ENCODE assay signal across 23 cellular contexts in genomic region chr5:51559390-51559789, GRCh38.
"Had no signal": no experiment of that assay in that cellular context is flagged by ENCODE, and none has a peak within 500 bp of the region (broad histone marks: within the 10 kb centered on the region; RNA-seq: fewer than 3 reads in every experiment).

No MANE protein-coding gene starts in this region.

- H3K9me3 ChIP-seq: esophagus muscularis mucosa, gastroesophageal sphincter, heart left ventricle, left lung, lower lobe of right lung, mucosa of descending colon had no signal

- ATAC-seq: foreskin keratinocyte; gastroesophageal sphincter; heart left ventricle; left colon; left lung; left ventricle myocardium superior; lower lobe of right lung; mucosa of descending colon; naive thymus-derived CD8-positive, alpha-beta T cell had no signal

- H3K4me1 ChIP-seq: esophagus muscularis mucosa, foreskin keratinocyte, gastroesophageal sphincter, heart left ventricle, left lung, lower lobe of right lung had no signal

- H2AFZ ChIP-seq: hepatocyte had no signal

- H3K27me3 ChIP-seq: dorsolateral prefrontal cortex, esophagus muscularis mucosa, foreskin keratinocyte, gastroesophageal sphincter, heart left ventricle, hepatocyte, left lung had no signal

- DNase-seq: dermis blood vessel endothelial cell; dorsolateral prefrontal cortex; effector CD4-positive, alpha-beta T cell; effector memory CD4-positive, alpha-beta T cell; foreskin keratinocyte; heart left ventricle; hypothalamus; immature natural killer cell; islet precursor cell; kidney; kidney glomerular epithelial cell; left colon; left lung; left ventricle myocardium superior; lower lobe of right lung; mesenchymal stem cell; mucosa of descending colon; naive B cell; naive thymus-derived CD8-positive, alpha-beta T cell had no signal

- H3K4me3 ChIP-seq: coronary artery, dorsolateral prefrontal cortex, esophagus muscularis mucosa, gastroesophageal sphincter, heart left ventricle, hepatocyte, left lung, lower lobe of right lung, mucosa of descending colon had no signal

- H3K79me2 ChIP-seq: hepatocyte had no signal

- H3K27ac ChIP-seq: coronary artery, dorsolateral prefrontal cortex, esophagus muscularis mucosa, foreskin keratinocyte, gastroesophageal sphincter, heart left ventricle, hepatocyte, left lung, lower lobe of right lung had no signal

- H3K36me3 ChIP-seq: esophagus muscularis mucosa, gastroesophageal sphincter, heart left ventricle, left lung, lower lobe of right lung had no signal

- H3K4me2 ChIP-seq: hepatocyte had no signal
